ENCODE assay signal across 1 cellular context in genomic region chr16:70589998-70590471, GRCh38.
TF ChIP-seq lines count a peak whose summit lies in the region.

No MANE protein-coding gene starts in this region.

TF ChIP-seq in GM23338, 12 proteins besides CTCF, POLR2A, EP300 and RAD21:
- TF ChIP-seq ZNF462 (CRISPR knock-in tag; IDR thresholded peaks at IDR 0.05) = no peak
- no peak for TF ChIP-seq ZNF114 (CRISPR knock-in tag; IDR thresholded peaks at IDR 0.05)
- TF ChIP-seq JUNB (IDR thresholded peaks at IDR 0.05; ENCODE audit: unreplicated experiment) = no peak
- TF ChIP-seq STAT1 (IDR thresholded peaks at IDR 0.05; ENCODE audit: unreplicated experiment) = no peak
- TF ChIP-seq REST (IDR thresholded peaks at IDR 0.05; ENCODE audit: unreplicated experiment) = no peak
- TF ChIP-seq CREB1 (CRISPR knock-in tag; IDR thresholded peaks at IDR 0.05; ENCODE audit: low read depth) = no peak
- TF ChIP-seq EZH2 (IDR thresholded peaks at IDR 0.05; ENCODE audit: low read depth, unreplicated experiment) = no peak
- TF ChIP-seq POLR2AphosphoS5 (IDR thresholded peaks at IDR 0.05; ENCODE audit: low read depth) = no peak
- TF ChIP-seq ZNF331 (CRISPR knock-in tag; IDR thresholded peaks at IDR 0.05; ENCODE audit: low read depth) = no peak
- no peak for TF ChIP-seq EZH2phosphoT487 (IDR thresholded peaks at IDR 0.05; ENCODE audit: unreplicated experiment)
- TF ChIP-seq ETS1 (IDR thresholded peaks at IDR 0.05) = no peak
- TF ChIP-seq NANOG (IDR thresholded peaks at IDR 0.05; ENCODE audit: borderline replicate concordance) = no peak
